In genomic region chr15:64844576-64845140, GRCh38 we compare ENCODE assay signal across 7 cellular contexts. TPM values are rescaled to one million over a fixed set of nuclear protein-coding genes. Genes with fewer than 3 reads are reported as not detected.
DNase-seq lines count a peak whose midpoint lies in the region; ATAC-seq, FAIRE-seq and TF ChIP-seq lines count a peak whose summit lies in the region.

No MANE protein-coding gene starts in this region.

- no peaks in the 10 kb centered on the region for H3K27me3 ChIP-seq in left ventricle myocardium inferior (ENCODE audit: low read depth)
- H3K27me3 ChIP-seq in stomach, result no peaks in the 10 kb centered on the region

- H3K27ac ChIP-seq in left ventricle myocardium inferior (replicated peaks), result peak overlapping the region; percentile 99
- H3K27ac ChIP-seq in stomach, result peak overlapping the region in 4 of 5 donors; percentile 93 to 98 (median 96)

- peak overlapping the region; percentile 64 for H3K27ac Mint-ChIP-seq in activated CD8-positive, alpha-beta T cell treated with anti-CD3 and anti-CD28 coated beads for 36 hours

- peaks cover 9% of the 10 kb centered on the region for H3K36me3 Mint-ChIP-seq in activated CD8-positive, alpha-beta T cell treated with anti-CD3 and anti-CD28 coated beads for 36 hours (ENCODE audit: low read depth)

- TF ChIP-seq EP300 in stomach (IDR thresholded peaks at IDR 0.05), result no peak

- FAIRE-seq in D721Med (lab: Jason Lieb, UNC), result no peak

- H3K9me3 ChIP-seq in left ventricle myocardium inferior (replicated peaks), result no peaks in the 10 kb centered on the region
- no peaks in the 10 kb centered on the region for H3K9me3 ChIP-seq in stomach

- TF ChIP-seq CTCF in activated CD8-positive, alpha-beta T cell treated with anti-CD3 and anti-CD28 coated beads for 36 hours (IDR thresholded peaks at IDR 0.05), result no peak
- TF ChIP-seq CTCF in left ventricle myocardium inferior (IDR thresholded peaks at IDR 0.05; ENCODE audit: borderline replicate concordance) (no peak), stomach (IDR thresholded peaks at IDR 0.05) (no peak), D721Med (IDR thresholded peaks at IDR 0.05; ENCODE audit: insufficient read depth, missing control alignments) (no peak)

- ATAC-seq in HG03354 (IDR thresholded peaks at IDR 0.05; ENCODE audit: poor library complexity, severe bottlenecking, unreplicated experiment) (peak; percentile 28), HG03439 (IDR thresholded peaks at IDR 0.05; ENCODE audit: unreplicated experiment) (no peak)
- peak; percentile 37 for ATAC-seq in activated CD8-positive, alpha-beta T cell treated with anti-CD3 and anti-CD28 coated beads for 36 hours

- H3K4me1 Mint-ChIP-seq in activated CD8-positive, alpha-beta T cell treated with anti-CD3 and anti-CD28 coated beads for 36 hours (ENCODE audit: low read depth), result peaks cover 54% of the 10 kb centered on the region

- intact Hi-C loops in activated CD8-positive, alpha-beta T cell treated with anti-CD3 and anti-CD28 coated beads for 36 hours (cut with micrococcal nuclease), result loop anchor here (5.0 kb wide), 1 partner anchor 48 kb away; no protein-coding TSS in a partner anchor
- intact Hi-C loops in left ventricle myocardium inferior (cut with micrococcal nuclease) (loop anchor here (10.0 kb wide), 1 partner anchor 50 kb away; no protein-coding TSS in a partner anchor), stomach (cut with DNase I; ENCODE audit: low total_unique reads) (no loop called here)

- peak overlapping the region; percentile 99 for H3K4me3 ChIP-seq in left ventricle myocardium inferior
- peak overlapping the region; percentile 77 to 96 (median 94) for H3K4me3 ChIP-seq in stomach

- peak overlapping the region; percentile 86 for H3K4me3 Mint-ChIP-seq in activated CD8-positive, alpha-beta T cell treated with anti-CD3 and anti-CD28 coated beads for 36 hours

- H3K4me1 ChIP-seq in left ventricle myocardium inferior (peaks cover 74% of the 10 kb centered on the region), stomach (peaks cover 27 to 80% (median 59%) of the 10 kb centered on the region in 4 donors)

- no peak for TF ChIP-seq POLR2A in stomach (IDR thresholded peaks at IDR 0.05)

- H3K27me3 Mint-ChIP-seq in activated CD8-positive, alpha-beta T cell treated with anti-CD3 and anti-CD28 coated beads for 36 hours, result no peaks in the 10 kb centered on the region

- no peaks in the 10 kb centered on the region for H3K9me3 Mint-ChIP-seq in activated CD8-positive, alpha-beta T cell treated with anti-CD3 and anti-CD28 coated beads for 36 hours

- DNase-seq in activated CD8-positive, alpha-beta T cell treated with anti-CD3 and anti-CD28 coated beads for 36 hours, result peak; percentile 62
- DNase-seq in left ventricle myocardium inferior, result no peak
- no peak for DNase-seq in stomach
- no peak for DNase-seq in D721Med (ENCODE audit: insufficient read length, low spot score)
- no peak for DNase-seq in NCI-H69 (lab: John Stamatoyannopoulos, UW)

- peaks cover 13% of the 10 kb centered on the region for H3K36me3 ChIP-seq in left ventricle myocardium inferior
- H3K36me3 ChIP-seq in stomach, result peaks cover 12 to 28% (median 16%) of the 10 kb centered on the region in 4 donors

- 27 to 48% (median 40%) methylated on average over 6 to 8 of the region's 8 CpGs for WGBS in stomach, 5 donors

- CTCF ChIA-PET in activated CD8-positive, alpha-beta T cell treated with anti-CD3 and anti-CD28 coated beads for 36 hours (lab: Charles Lee), result interaction anchor here (1.5 to 1.9 kb wide), 3 partner anchors 9 to 50 kb away, joined by 5 to 10 read pairs (median 5); no protein-coding TSS in a partner anchor

- POLR2A ChIA-PET in activated CD8-positive, alpha-beta T cell treated with anti-CD3 and anti-CD28 coated beads for 36 hours (lab: Charles Lee), result interaction anchor here (0.6 to 3.3 kb wide), 5 partner anchors 19 to 426 kb away, joined by 3 to 27 read pairs (median 4); no protein-coding TSS in a partner anchor

RNA-seq across cellular contexts. Expression of gene PLEKHO2, which starts 2.9 kb away (rescaled TPM):
- total RNA-seq in activated CD8-positive, alpha-beta T cell treated with anti-CD3 and anti-CD28 coated beads for 36 hours, result 10 to 100 TPM; 10.1 to 10.4 TPM
- total RNA-seq in left ventricle myocardium inferior, result 8.0 TPM
- 10 to 100 TPM in 4 of 5 donors, 1 to 10 TPM in 1; 9.0 to 23.9 (median 15.2) TPM for total RNA-seq in stomach
- 10 to 100 TPM in 2 of 3 donors, 1 to 10 TPM in 1; 7.5 to 25.4 (median 23.2) TPM for polyA plus RNA-seq in stomach

RNA-seq across cellular contexts. Expression of gene PIF1, which starts 19.2 kb away (rescaled TPM):
- 10 to 100 TPM; 50.0 TPM for total RNA-seq in activated CD8-positive, alpha-beta T cell treated with anti-CD3 and anti-CD28 coated beads for 36 hours
- total RNA-seq in left ventricle myocardium inferior (0.41 TPM), stomach (10 to 100 TPM in 2 of 5 donors, 1 to 10 TPM in 3; 1.6 to 58.8 (median 2.8) TPM)
- polyA plus RNA-seq in stomach, result 1 to 10 TPM in 2 of 3 donors, under 1 TPM in 1; 0.46 to 8.7 (median 2.0) TPM
